9 cellular contexts compared by ENCODE assay signal in genomic region chrX:123964155-123964554, GRCh38. TPM values are rescaled to one million over a fixed set of nuclear protein-coding genes. Genes with fewer than 3 reads are reported as not detected.
A peak's percentile ranks its signal among the peaks of the same experiment; 100 is the strongest.
DNase-seq lines count a peak whose midpoint lies in the region; ATAC-seq and TF ChIP-seq lines count a peak whose summit lies in the region.
"Had no signal": no experiment of that assay in that cellular context is flagged by ENCODE, and none has a peak within 500 bp of the region (broad histone marks: within the 10 kb centered on the region; RNA-seq: fewer than 3 reads in every experiment).

No MANE protein-coding gene starts in this region.

- POLR2A ChIA-PET in activated CD4-positive, alpha-beta T cell treated with anti-CD3 and anti-CD28 coated beads, Interleukin-2, amount 10 ng/mL, durations not matched to agents 7 days and 5 days (lab: Charles Lee) = no interaction called here
- POLR2A ChIA-PET in activated CD8-positive, alpha-beta T cell treated with anti-CD3 and anti-CD28 coated beads for 36 hours (lab: Charles Lee) = no interaction called here

- H3K4me1 Mint-ChIP-seq in activated CD4-positive, alpha-beta T cell treated with anti-CD3 and anti-CD28 coated beads, Interleukin-2, amount 10 ng/mL, durations not matched to agents 7 days and 5 days = peaks cover 43% of the 10 kb centered on the region
- H3K4me1 Mint-ChIP-seq in activated CD8-positive, alpha-beta T cell treated with anti-CD3 and anti-CD28 coated beads for 36 hours (ENCODE audit: low read depth) = peaks cover 38% of the 10 kb centered on the region

- H3K4me1 ChIP-seq in thoracic aorta (ENCODE audit: control insufficient read depth in 1 of 2, low read depth in 2 of 2) = peaks cover 0 to 8% of the 10 kb centered on the region in 2 donors

- H3K4me3 ChIP-seq in thoracic aorta = peak overlapping the region; percentile 90

- H3K36me3 Mint-ChIP-seq in activated CD4-positive, alpha-beta T cell treated with anti-CD3 and anti-CD28 coated beads, Interleukin-2, amount 10 ng/mL, durations not matched to agents 7 days and 5 days (ENCODE audit: low read depth) = peaks cover 19% of the 10 kb centered on the region
- H3K36me3 Mint-ChIP-seq in activated CD8-positive, alpha-beta T cell treated with anti-CD3 and anti-CD28 coated beads for 36 hours (ENCODE audit: low read depth) = peaks cover 32% of the 10 kb centered on the region

- intact Hi-C loops in activated CD8-positive, alpha-beta T cell treated with anti-CD3 and anti-CD28 coated beads for 36 hours (cut with micrococcal nuclease) = loop anchor here (5.0 to 10.0 kb wide), 5 partner anchors 53 to 383 kb away; partner anchors contain the start of gene SH2D1A

- no peaks in the 10 kb centered on the region for H3K27me3 Mint-ChIP-seq in activated CD4-positive, alpha-beta T cell treated with anti-CD3 and anti-CD28 coated beads, Interleukin-2, amount 10 ng/mL, durations not matched to agents 7 days and 5 days
- no peaks in the 10 kb centered on the region for H3K27me3 Mint-ChIP-seq in activated CD8-positive, alpha-beta T cell treated with anti-CD3 and anti-CD28 coated beads for 36 hours

- peak overlapping the region; percentile 92 for H3K4me3 Mint-ChIP-seq in activated CD4-positive, alpha-beta T cell treated with anti-CD3 and anti-CD28 coated beads, Interleukin-2, amount 10 ng/mL, durations not matched to agents 7 days and 5 days
- peak overlapping the region; percentile 98 for H3K4me3 Mint-ChIP-seq in activated CD8-positive, alpha-beta T cell treated with anti-CD3 and anti-CD28 coated beads for 36 hours

- H3K27ac ChIP-seq in thoracic aorta = peak overlapping the region in 1 of 2 donors; percentile 97

- DNase-seq in activated CD4-positive, alpha-beta T cell treated with anti-CD3 and anti-CD28 coated beads, Interleukin-2, amount 10 ng/mL, durations not matched to agents 7 days and 5 days = no peak
- DNase-seq in activated CD4-positive, alpha-beta T cell treated with anti-CD3 and anti-CD28 coated beads, Interleukin-2, amount 50 U/mL, for 1 hour = no peak
- DNase-seq in activated CD8-positive, alpha-beta T cell treated with anti-CD3 and anti-CD28 coated beads for 36 hours = no peak
- peak; percentile 11 for DNase-seq in hepatic stellate cell (ENCODE audit: low spot score)
- no peak for DNase-seq in thoracic aorta (ENCODE audit: low spot score)
- no peak for DNase-seq in stimulated activated naive CD4-positive, alpha-beta T cell (lab: John Stamatoyannopoulos, UW)
- DNase-seq in DMS153 treated with DMSO at 0.1 percent for 48 hours (lab: John Stamatoyannopoulos, UW; ENCODE audit: unreplicated experiment) = no peak
- DNase-seq: DMS79 treated with DMSO at 0.1 percent for 48 hours had no signal

- no peaks in the 10 kb centered on the region for H3K36me3 ChIP-seq in thoracic aorta

- no peaks in the 10 kb centered on the region for H3K9me3 Mint-ChIP-seq in activated CD4-positive, alpha-beta T cell treated with anti-CD3 and anti-CD28 coated beads, Interleukin-2, amount 10 ng/mL, durations not matched to agents 7 days and 5 days
- H3K9me3 Mint-ChIP-seq in activated CD8-positive, alpha-beta T cell treated with anti-CD3 and anti-CD28 coated beads for 36 hours = no peaks in the 10 kb centered on the region

- TF ChIP-seq CTCF in activated CD8-positive, alpha-beta T cell treated with anti-CD3 and anti-CD28 coated beads for 36 hours (IDR thresholded peaks at IDR 0.05) = no peak
- no peak for TF ChIP-seq CTCF in thoracic aorta (IDR thresholded peaks at IDR 0.05)

- H3K27ac Mint-ChIP-seq in activated CD4-positive, alpha-beta T cell treated with anti-CD3 and anti-CD28 coated beads, Interleukin-2, amount 10 ng/mL, durations not matched to agents 7 days and 5 days = peak overlapping the region; percentile 96
- H3K27ac Mint-ChIP-seq in activated CD8-positive, alpha-beta T cell treated with anti-CD3 and anti-CD28 coated beads for 36 hours = peak overlapping the region; percentile 100

- CTCF ChIA-PET in activated CD4-positive, alpha-beta T cell treated with anti-CD3 and anti-CD28 coated beads, Interleukin-2, amount 10 ng/mL, durations not matched to agents 7 days and 5 days (lab: Charles Lee) = interaction anchor here (0.5 kb wide), 1 partner anchor 9 kb away, joined by 4 read pairs; no protein-coding TSS in a partner anchor
- CTCF ChIA-PET in activated CD8-positive, alpha-beta T cell treated with anti-CD3 and anti-CD28 coated beads for 36 hours (lab: Charles Lee) = interaction anchor here (1.2 kb wide), 1 partner anchor 13 kb away, joined by 5 read pairs; no protein-coding TSS in a partner anchor

- no peaks in the 10 kb centered on the region for H3K27me3 ChIP-seq in thoracic aorta (replicated peaks; ENCODE audit: insufficient read depth)

- ATAC-seq in activated CD8-positive, alpha-beta T cell treated with anti-CD3 and anti-CD28 coated beads for 36 hours = no peak
- ATAC-seq in thoracic aorta (ENCODE audit: insufficient number of reproducible peaks, low FRiP score, low read depth) = no peak
- no peak for ATAC-seq in GM21786 (IDR thresholded peaks at IDR 0.05; ENCODE audit: unreplicated experiment)

- H3K9me3 ChIP-seq in thoracic aorta = no peaks in the 10 kb centered on the region

RNA-seq across cellular contexts. Expression of gene STAG2, which starts 2.6 kb away (rescaled TPM):
- 100 to 1,000 TPM in 1 of 2 experiments, 10 to 100 TPM in 1; 89.5 to 107 TPM for total RNA-seq in activated CD4-positive, alpha-beta T cell treated with anti-CD3 and anti-CD28 coated beads, Interleukin-2, amount 10 ng/mL, durations not matched to agents 7 days and 5 days
- 10 to 100 TPM; 93.9 to 98.4 TPM for total RNA-seq in activated CD8-positive, alpha-beta T cell treated with anti-CD3 and anti-CD28 coated beads for 36 hours
- 10 to 100 TPM; 40.9 to 52.6 TPM for total RNA-seq in thoracic aorta
